11 cellular contexts compared by ENCODE assay signal in the genomic region with DNA sequence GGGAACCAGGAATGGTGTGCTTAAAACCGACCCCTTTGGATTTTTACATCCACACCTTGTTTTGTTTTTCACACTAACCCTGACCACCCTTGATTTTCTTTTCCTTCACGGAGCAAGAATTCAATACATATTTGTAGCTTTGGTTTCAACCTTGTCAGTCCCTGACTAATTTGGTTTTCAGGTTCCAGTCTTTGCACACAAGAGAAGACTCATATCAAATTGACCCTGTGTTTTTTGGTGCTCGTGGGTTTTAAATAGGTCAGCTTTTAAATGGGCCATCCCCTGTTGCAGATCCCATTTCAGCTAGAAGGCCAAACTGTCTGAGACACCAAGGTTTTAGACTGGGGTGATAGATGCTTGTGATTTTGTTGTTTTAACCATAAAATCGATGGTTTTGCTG. TPM values are rescaled to one million over a fixed set of nuclear protein-coding genes. Genes with fewer than 3 reads are reported as not detected.
DNase-seq lines count a peak whose midpoint lies in the region; ATAC-seq, FAIRE-seq and TF ChIP-seq lines count a peak whose summit lies in the region.
"Had no signal": no experiment of that assay in that cellular context is flagged by ENCODE, and none has a peak within 500 bp of the region (broad histone marks: within the 10 kb centered on the region; RNA-seq: fewer than 3 reads in every experiment).

No MANE protein-coding gene starts in this region.

- H3K9me3 Mint-ChIP-seq in CD14-positive monocyte (no peaks in the 10 kb centered on the region), osteocyte (ENCODE audit: unreplicated experiment) (no peaks in the 10 kb centered on the region)

- H3K27me3 Mint-ChIP-seq in CD14-positive monocyte (ENCODE audit: low read depth in 3 of 3) (peaks cover 0 to 2% (median 0%) of the 10 kb centered on the region in 3 donors), osteocyte (ENCODE audit: unreplicated experiment) (no peaks in the 10 kb centered on the region)

- no peaks in the 10 kb centered on the region for H3K9me2 ChIP-seq in OCI-LY7 (ENCODE audit: insufficient read depth, low read length)

- H3K36me3 Mint-ChIP-seq in CD14-positive monocyte, result peaks cover 11 to 28% of the 10 kb centered on the region in 2 donors
- peaks cover 10% of the 10 kb centered on the region for H3K36me3 Mint-ChIP-seq in osteocyte (ENCODE audit: unreplicated experiment)

- H3K9me3 ChIP-seq in OCI-LY7 (ENCODE audit: low read length) (no peaks in the 10 kb centered on the region), esophagus muscularis mucosa (no peaks in the 10 kb centered on the region)
- H3K9me3 ChIP-seq: Caco-2 had no signal

- 75% methylated on average over 4 of the region's 4 CpGs for WGBS in esophagus muscularis mucosa

- H3K4me2 ChIP-seq in OCI-LY7 (ENCODE audit: low read length), result peak overlapping the region; percentile 46; the same call in 1 of the 2 replicates

- ATAC-seq in HG03354 (IDR thresholded peaks at IDR 0.05; ENCODE audit: poor library complexity, severe bottlenecking, unreplicated experiment) (no peak), HG02884 (IDR thresholded peaks at IDR 0.05; ENCODE audit: unreplicated experiment) (no peak)

- no TSS peak for BruUV-seq in OCI-LY7 (replicated peaks; lab: Mats Ljungman, UMichigan)

- no peak for FAIRE-seq in D721Med (lab: Jason Lieb, UNC)

- H2AFZ ChIP-seq in OCI-LY7 (ENCODE audit: low read length), result no peak overlapping the region

- intact Hi-C loops in CD14-positive monocyte (cut with micrococcal nuclease), result loop anchor here in 1 of 2 donors (2.0 kb wide), 1 partner anchor 22 kb away; no protein-coding TSS in a partner anchor
- intact Hi-C loops in OCI-LY7 (cut with micrococcal nuclease; ENCODE audit: unreplicated experiment), result no loop called here
- intact Hi-C loops in esophagus muscularis mucosa (cut with DNase I), result no loop called here

- H3K36me3 ChIP-seq in OCI-LY7 (ENCODE audit: insufficient read depth, low read length), result peaks cover 100% of the 10 kb centered on the region
- H3K36me3 ChIP-seq in esophagus muscularis mucosa, result no peaks in the 10 kb centered on the region

- peak overlapping the region; percentile 30 for H3K27ac ChIP-seq in OCI-LY7 (ENCODE audit: low read depth, low read length, poor library complexity, severe bottlenecking)
- peak overlapping the region; percentile 18 to 76 (median 64) for H3K27ac ChIP-seq in esophagus muscularis mucosa (replicated peaks in 1 of 4)

- H3K27me3 ChIP-seq in esophagus muscularis mucosa, result no peaks in the 10 kb centered on the region

- CTCF ChIA-PET in OCI-LY7 (lab: Charles Lee; ENCODE audit: unreplicated experiment), result no interaction called here

- no peak overlapping the region for H3K4me3 ChIP-seq in OCI-LY7 (ENCODE audit: low read depth, low read length, poor library complexity, severe bottlenecking)
- H3K4me3 ChIP-seq in esophagus muscularis mucosa, result peak overlapping the region in 1 of 4 donors; percentile 30

- peaks cover 88% of the 10 kb centered on the region for H3K4me1 ChIP-seq in OCI-LY7 (ENCODE audit: insufficient read depth, low read length, poor library complexity, severe bottlenecking)
- peaks cover 95 to 99% (median 97%) of the 10 kb centered on the region in 4 donors for H3K4me1 ChIP-seq in esophagus muscularis mucosa

- POLR2A ChIA-PET in OCI-LY7 (lab: Charles Lee), result interaction anchor here (0.8 to 2.2 kb wide), 5 partner anchors 10 to 78 kb away, joined by 3 to 8 read pairs (median 3); no protein-coding TSS in a partner anchor

- H3K27ac Mint-ChIP-seq in CD14-positive monocyte, result peak overlapping the region; percentile 86 to 94 (median 90)
- H3K27ac Mint-ChIP-seq in osteocyte (ENCODE audit: unreplicated experiment), result peak overlapping the region; percentile 70

- H3K4me3 Mint-ChIP-seq in CD14-positive monocyte (peak overlapping the region; percentile 77 to 86), osteocyte (ENCODE audit: unreplicated experiment) (no peak overlapping the region)

- no peak for TF ChIP-seq POLR2A in esophagus muscularis mucosa (IDR thresholded peaks at IDR 0.05; ENCODE audit: low read depth)

- TF ChIP-seq CTCF in CD14-positive monocyte (IDR thresholded peaks at IDR 0.05), result no peak
- TF ChIP-seq CTCF in OCI-LY7 (conservative IDR thresholded peaks at IDR 0.05; ENCODE audit: low read length), result no peak
- no peak for TF ChIP-seq CTCF in esophagus muscularis mucosa (IDR thresholded peaks at IDR 0.05)
- TF ChIP-seq CTCF in osteocyte (IDR thresholded peaks at IDR 0.05), result no peak
- TF ChIP-seq CTCF in D721Med (IDR thresholded peaks at IDR 0.05; ENCODE audit: insufficient read depth, missing control alignments), result no peak

- DNase-seq in CD14-positive monocyte (ENCODE audit: low spot score) (no peak), OCI-LY7 (ENCODE audit: low spot score) (no peak), esophagus muscularis mucosa (ENCODE audit: extremely low spot score) (no peak), osteocyte (ENCODE audit: extremely low spot score, unreplicated experiment) (no peak), D721Med (ENCODE audit: insufficient read length, low spot score) (no peak), NCI-H524 (lab: John Stamatoyannopoulos, UW) (no peak)
- DNase-seq: Caco-2, cortex of kidney, SHP77 treated with DMSO at 0.1 percent for 48 hours had no signal

- peaks cover 89% of the 10 kb centered on the region for H4K20me1 ChIP-seq in OCI-LY7 (ENCODE audit: insufficient read depth, low read length)

- H3K79me2 ChIP-seq in OCI-LY7 (ENCODE audit: insufficient read depth, low read depth, low read length), result peaks cover 100% of the 10 kb centered on the region

- H3K4me1 Mint-ChIP-seq in CD14-positive monocyte (peaks cover 99% of the 10 kb centered on the region), osteocyte (ENCODE audit: unreplicated experiment) (peaks cover 64% of the 10 kb centered on the region)

- TF ChIP-seq EP300 in esophagus muscularis mucosa (IDR thresholded peaks at IDR 0.05), result no peak

RNA-seq across cellular contexts. Expression of gene ANP32A, which starts 26.4 kb away (rescaled TPM):
- 10 to 100 TPM; 86.8 to 98.8 TPM for polyA plus RNA-seq in CD14-positive monocyte
- 232 and 282 TPM in 2 replicates for total RNA-seq in OCI-LY7 (2014; rRNA removed; shearing (Covaris generic))
- total RNA-seq in OCI-LY7 (2022), result 563 and 580 TPM in 2 replicates
- 10 to 100 TPM; 35.3 to 64.1 (median 51.1) TPM for total RNA-seq in esophagus muscularis mucosa
- total RNA-seq in osteocyte, result 155 and 159 TPM in 2 replicates
